ENCODE assay signal across 12 cellular contexts in genomic region chr1:16075337-16076002, GRCh38. TPM values are rescaled to one million over a fixed set of nuclear protein-coding genes. Genes with fewer than 3 reads are reported as not detected.
DNase-seq lines count a peak whose midpoint lies in the region; ATAC-seq, FAIRE-seq and TF ChIP-seq lines count a peak whose summit lies in the region.
"Had no signal": no experiment of that assay in that cellular context is flagged by ENCODE, and none has a peak within 500 bp of the region (broad histone marks: within the 10 kb centered on the region; RNA-seq: fewer than 3 reads in every experiment).

No MANE protein-coding gene starts in this region.

- H3K9me1 ChIP-seq in endothelial cell of umbilical vein (replicated peaks; ENCODE audit: control insufficient read depth, extremely low read depth, insufficient read depth, low read length): no peaks in the 10 kb centered on the region

- POLR2A ChIA-PET in A549 (lab: Yijun Ruan, JAX) (interaction anchor here (0.6 to 1.3 kb wide), 3 partner anchors 81 to 142 kb away, joined by 3 to 5 read pairs (median 3); partner anchors contain the start of gene EPHA2), endothelial cell of umbilical vein (lab: Charles Lee) (interaction anchor here (0.7 kb wide), 1 partner anchor 320 kb away, joined by 5 read pairs; no protein-coding TSS in a partner anchor)

- WGBS in A549 (ENCODE audit: missing lambda C conversion rate): 66% methylated on average over 11 of the region's 11 CpGs

- no peak overlapping the region for H3K27ac Mint-ChIP-seq in nephron progenitor cell
- H3K27ac Mint-ChIP-seq: activated naive CD4-positive, alpha-beta T cell treated with anti-CD3 and anti-CD28 coated beads, Interleukin-2, amount 50 U/mL, for 24 hours had no signal

- H3K27me3 Mint-ChIP-seq in nephron progenitor cell (ENCODE audit: low read depth, poor library complexity): peaks cover 50% of the 10 kb centered on the region

- no peak overlapping the region for H3K4me3 ChIP-seq in A549
- H3K4me3 ChIP-seq in endothelial cell of umbilical vein (replicated peaks in 1 of 3; ENCODE audit: insufficient read depth in 1 of 3, low read depth in 1 of 3, low read length in 3 of 3): no peak overlapping the region

- H3K9me3 Mint-ChIP-seq in nephron progenitor cell: no peaks in the 10 kb centered on the region
- H3K9me3 Mint-ChIP-seq: activated naive CD4-positive, alpha-beta T cell treated with anti-CD3 and anti-CD28 coated beads, Interleukin-2, amount 50 U/mL, for 24 hours had no signal

- H3K9me3 ChIP-seq in A549 (no peaks in the 10 kb centered on the region), endothelial cell of umbilical vein (replicated peaks; ENCODE audit: control insufficient read depth, insufficient read depth, low read length) (no peaks in the 10 kb centered on the region)

- dilution Hi-C loops in endothelial cell of umbilical vein (cut with MboI; ENCODE audit: extremely low pct_ligation_motif_present, low sequenced_read_pairs): no loop called here

- H3K4me1 ChIP-seq in A549 (peaks cover 60% of the 10 kb centered on the region), endothelial cell of umbilical vein (ENCODE audit: control insufficient read depth, extremely low read depth, insufficient read depth, low read length) (peaks cover 13% of the 10 kb centered on the region)

- TF ChIP-seq EP300 in A549 (IDR thresholded peaks at IDR 0.05): no peak

- no peak for TF ChIP-seq RAD21 in A549 (conservative IDR thresholded peaks at IDR 0.05 in 1 of 2, IDR thresholded peaks at IDR 0.05 in 1 of 2)

- no peak for TF ChIP-seq CTCF in A549 (IDR thresholded peaks at IDR 0.05)
- no peak for TF ChIP-seq CTCF in endothelial cell of umbilical vein (IDR thresholded peaks at IDR 0.05; ENCODE audit: extremely low read depth in 1 of 2, insufficient read depth in 1 of 2, low read depth in 1 of 2, low read length in 2 of 2)
- no peak for TF ChIP-seq CTCF in nephron progenitor cell (IDR thresholded peaks at IDR 0.05)

- DNase-seq in A549 (ENCODE audit: low read depth in 1 of 2, low spot score in 1 of 2) (no peak), HT1080 (ENCODE audit: low read depth) (peak; percentile 69), endothelial cell of umbilical vein (ENCODE audit: low read depth, low spot score) (no peak), myocyte (ENCODE audit: low read depth) (peak; percentile 66), superior temporal gyrus (ENCODE audit: extremely low spot score) (no peak), nephron progenitor cell (no peak)

- no peaks in the 10 kb centered on the region for H4K20me1 ChIP-seq in endothelial cell of umbilical vein (replicated peaks; ENCODE audit: control insufficient read depth, extremely low read depth, insufficient read depth, low read length)

- ATAC-seq in A549 (no peak), GM19395 (IDR thresholded peaks at IDR 0.05; ENCODE audit: unreplicated experiment) (no peak), GM21529 (IDR thresholded peaks at IDR 0.05; ENCODE audit: unreplicated experiment) (no peak)

- TF ChIP-seq POLR2A in A549 (IDR thresholded peaks at IDR 0.05; ENCODE audit: low read length) (no peak), endothelial cell of umbilical vein (IDR thresholded peaks at IDR 0.05; ENCODE audit: low read depth, low read length) (no peak)

- FAIRE-seq in A549 (lab: Jason Lieb, UNC) (no peak), endothelial cell of umbilical vein (lab: Jason Lieb, UNC) (no peak)

- CTCF ChIA-PET in A549 (lab: Yijun Ruan, JAX): interaction anchor here (3.2 to 12.5 kb wide), 3 partner anchors 75 to 168 kb away, joined by 17 to 222 read pairs (median 107); partner anchors contain the start of gene EPHA2
- CTCF ChIA-PET in endothelial cell of umbilical vein (lab: Charles Lee): interaction anchor here (0.7 to 13.2 kb wide), 3 partner anchors 49 to 169 kb away, joined by 3 to 179 read pairs (median 3); no protein-coding TSS in a partner anchor

- H3K4me2 ChIP-seq in A549 (peak overlapping the region; percentile 79), endothelial cell of umbilical vein (ENCODE audit: insufficient read depth, low read length) (no peak overlapping the region)

- H3K27me3 ChIP-seq in endothelial cell of umbilical vein (ENCODE audit: control insufficient read depth in 2 of 2, insufficient read depth in 2 of 2, low read length in 2 of 2): no peaks in the 10 kb centered on the region

- H3K4me1 Mint-ChIP-seq in nephron progenitor cell: peaks cover 30% of the 10 kb centered on the region

- H3K4me3 Mint-ChIP-seq in nephron progenitor cell: no peak overlapping the region
- H3K4me3 Mint-ChIP-seq: activated naive CD4-positive, alpha-beta T cell treated with anti-CD3 and anti-CD28 coated beads, Interleukin-2, amount 50 U/mL, for 24 hours had no signal

- H3K9ac ChIP-seq in endothelial cell of umbilical vein (replicated peaks; ENCODE audit: extremely low read depth, insufficient read depth, low read length): no peak overlapping the region

- peak overlapping the region; percentile 40 for H2AFZ ChIP-seq in endothelial cell of umbilical vein (ENCODE audit: low read depth, low read length)

- no peaks in the 10 kb centered on the region for H3K79me2 ChIP-seq in endothelial cell of umbilical vein (ENCODE audit: control insufficient read depth, insufficient read depth, low read length)

- no peaks in the 10 kb centered on the region for H3K36me3 Mint-ChIP-seq in nephron progenitor cell (ENCODE audit: low read depth)
- H3K36me3 Mint-ChIP-seq: activated naive CD4-positive, alpha-beta T cell treated with anti-CD3 and anti-CD28 coated beads, Interleukin-2, amount 50 U/mL, for 24 hours had no signal

- BruUV-seq in endothelial cell of umbilical vein (replicated peaks; lab: Mats Ljungman, UMichigan): TSS peak; percentile 87

- H3K27ac ChIP-seq in A549 (peak overlapping the region; percentile 95 to 100), endothelial cell of umbilical vein (ENCODE audit: insufficient read depth, low read depth, low read length) (peak overlapping the region; percentile 38)

- no peaks in the 10 kb centered on the region for H3K36me3 ChIP-seq in endothelial cell of umbilical vein (ENCODE audit: control insufficient read depth in 2 of 2, extremely low read depth in 1 of 2, insufficient read depth in 2 of 2, low read length in 2 of 2)

- intact Hi-C loops in endothelial cell of umbilical vein (cut with micrococcal nuclease): no loop called here

RNA-seq across cellular contexts. Expression of gene FAM131C, which starts 2.0 kb away (rescaled TPM):
- polyA plus RNA-seq in A549 (2011; rRNA removed) (2.3 and 2.9 TPM in 2 replicates), A549 (2017; fragmentation: RNase III; extraction: RNeasy Plus Mini Kit Qiagen cat#74134 plus additional on column Dnase treatment) (5.9 to 6.7 TPM (median 6.3 TPM) in 3 replicates), endothelial cell of umbilical vein (0.23 and 0.32 TPM in 2 replicates)
- 6.0 and 9.1 TPM in 2 replicates for polyA plus RNA-seq in A549 (2012; cell fraction: cytosol; rRNA removed)
- polyA plus RNA-seq in A549 (2012; cell fraction: nucleus; rRNA removed): 5.6 and 8.7 TPM in 2 replicates
- polyA minus RNA-seq in A549 (2011; rRNA and poly(A)+ RNA removed): 6.3 and 8.5 TPM in 2 replicates
- 0.30 and 2.1 TPM in 2 replicates for total RNA-seq in HT1080 (2014; rRNA removed; shearing (Covaris generic))
- 3.5 and 3.6 TPM in 2 replicates for polyA plus RNA-seq in HT1080 (2015; cell fraction: cytosol; rRNA removed)
- 0.79 and 1.2 TPM in 2 replicates for polyA plus RNA-seq in HT1080 (2015; cell fraction: nucleus; rRNA removed)
- total RNA-seq in endothelial cell of umbilical vein (0.44 TPM in 1 of 2 replicates, not detected in the other), myocyte (not detected in 2 replicates)
- polyA plus RNA-seq in endothelial cell of umbilical vein (2011; cell fraction: cytosol; rRNA removed): 0.17 and 0.23 TPM in 2 replicates
- polyA plus RNA-seq in endothelial cell of umbilical vein (2011; cell fraction: nucleus; rRNA removed): 0.13 and 0.25 TPM in 2 replicates
- polyA plus RNA-seq in endothelial cell of umbilical vein (2012): 0.70 and 1.3 TPM in 2 replicates
- not detected in 2 replicates for polyA minus RNA-seq in endothelial cell of umbilical vein
- 1.3 TPM for polyA minus RNA-seq in endothelial cell of umbilical vein (2011; cell fraction: cytosol; rRNA and poly(A)+ RNA removed)
- not detected in 2 replicates for polyA minus RNA-seq in endothelial cell of umbilical vein (2011; cell fraction: nucleus; rRNA and poly(A)+ RNA removed)
- 0.30 TPM for polyA plus RNA-seq in myocyte (2012)
- total RNA-seq: skeletal muscle tissue had no signal

RNA-seq across cellular contexts. Expression of gene CLCNKB, which starts 31.9 kb away (rescaled TPM):
- polyA plus RNA-seq in A549 (2011; rRNA removed) (0.11 and 0.14 TPM in 2 replicates), A549 (2017; fragmentation: RNase III; extraction: RNeasy Plus Mini Kit Qiagen cat#74134 plus additional on column Dnase treatment) (0.07 to 0.18 TPM (median 0.08 TPM) in 3 replicates), endothelial cell of umbilical vein (0.18 and 0.40 TPM in 2 replicates)
- 0.04 and 0.07 TPM in 2 replicates for polyA plus RNA-seq in A549 (2012; cell fraction: cytosol; rRNA removed)
- polyA plus RNA-seq in A549 (2012; cell fraction: nucleus; rRNA removed): 0.39 and 0.41 TPM in 2 replicates
- not detected in 2 replicates for polyA minus RNA-seq in A549 (2011; rRNA and poly(A)+ RNA removed)
- not detected in 2 replicates for total RNA-seq in HT1080 (2014; rRNA removed; shearing (Covaris generic))
- polyA plus RNA-seq in HT1080 (2015; cell fraction: cytosol; rRNA removed): not detected in 2 replicates
- 0.22 TPM in 1 of 2 replicates, not detected in the other for polyA plus RNA-seq in HT1080 (2015; cell fraction: nucleus; rRNA removed)
- total RNA-seq in endothelial cell of umbilical vein (not detected in 2 replicates), myocyte (not detected in 2 replicates)
- 0.10 TPM in 2 replicates for polyA plus RNA-seq in endothelial cell of umbilical vein (2011; cell fraction: cytosol; rRNA removed)
- polyA plus RNA-seq in endothelial cell of umbilical vein (2011; cell fraction: nucleus; rRNA removed): 0.53 and 0.60 TPM in 2 replicates
- polyA plus RNA-seq in endothelial cell of umbilical vein (2012): not detected in 2 replicates
- polyA minus RNA-seq in endothelial cell of umbilical vein: 1.2 TPM in 1 of 2 replicates, not detected in the other
- not detected for polyA minus RNA-seq in endothelial cell of umbilical vein (2011; cell fraction: cytosol; rRNA and poly(A)+ RNA removed)
- polyA minus RNA-seq in endothelial cell of umbilical vein (2011; cell fraction: nucleus; rRNA and poly(A)+ RNA removed): not detected in 2 replicates
- polyA plus RNA-seq in myocyte (2012): 0.18 TPM
- total RNA-seq: skeletal muscle tissue had no signal

RNA-seq across cellular contexts. Expression of gene CLCNKA, which starts 53.6 kb away (rescaled TPM):
- not detected in 2 replicates for polyA plus RNA-seq in A549 (2011; rRNA removed)
- 0.01 TPM in 1 of 2 replicates, not detected in the other for polyA plus RNA-seq in A549 (2012; cell fraction: cytosol; rRNA removed)
- 0.12 and 0.26 TPM in 2 replicates for polyA plus RNA-seq in A549 (2012; cell fraction: nucleus; rRNA removed)
- 0.05 to 0.07 TPM (median 0.06 TPM) in 3 replicates for polyA plus RNA-seq in A549 (2017; fragmentation: RNase III; extraction: RNeasy Plus Mini Kit Qiagen cat#74134 plus additional on column Dnase treatment)
- not detected in 2 replicates for polyA minus RNA-seq in A549 (2011; rRNA and poly(A)+ RNA removed)
- not detected in 2 replicates for total RNA-seq in HT1080 (2014; rRNA removed; shearing (Covaris generic))
- not detected in 2 replicates for polyA plus RNA-seq in HT1080 (2015; cell fraction: cytosol; rRNA removed)
- not detected in 2 replicates for polyA plus RNA-seq in HT1080 (2015; cell fraction: nucleus; rRNA removed)
- total RNA-seq in endothelial cell of umbilical vein: not detected in 2 replicates
- not detected in 2 replicates for polyA plus RNA-seq in endothelial cell of umbilical vein
- not detected in 2 replicates for polyA plus RNA-seq in endothelial cell of umbilical vein (2011; cell fraction: cytosol; rRNA removed)
- 0.17 TPM in 1 of 2 replicates, not detected in the other for polyA plus RNA-seq in endothelial cell of umbilical vein (2011; cell fraction: nucleus; rRNA removed)
- polyA plus RNA-seq in endothelial cell of umbilical vein (2012): not detected in 2 replicates
- polyA minus RNA-seq in endothelial cell of umbilical vein: not detected in 2 replicates
- polyA minus RNA-seq in endothelial cell of umbilical vein (2011; cell fraction: cytosol; rRNA and poly(A)+ RNA removed): not detected
- not detected in 2 replicates for polyA minus RNA-seq in endothelial cell of umbilical vein (2011; cell fraction: nucleus; rRNA and poly(A)+ RNA removed)
- total RNA-seq in myocyte: 0.05 TPM in 1 of 2 replicates, not detected in the other
- 0.06 TPM for polyA plus RNA-seq in myocyte (2012)
- total RNA-seq: kidney epithelial cell, SK-MEL-5 had no signal

RNA-seq across cellular contexts. Expression of gene HSPB7, which starts 57.6 kb away (rescaled TPM):
- polyA plus RNA-seq in A549 (2011; rRNA removed) (not detected in 2 replicates), A549 (2017; fragmentation: RNase III; extraction: RNeasy Plus Mini Kit Qiagen cat#74134 plus additional on column Dnase treatment) (not detected in 3 replicates), endothelial cell of umbilical vein (not detected in 2 replicates)
- not detected in 2 replicates for polyA plus RNA-seq in A549 (2012; cell fraction: cytosol; rRNA removed)
- not detected in 2 replicates for polyA plus RNA-seq in A549 (2012; cell fraction: nucleus; rRNA removed)
- not detected in 2 replicates for polyA minus RNA-seq in A549 (2011; rRNA and poly(A)+ RNA removed)
- total RNA-seq in HT1080 (2014; rRNA removed; shearing (Covaris generic)): not detected in 2 replicates
- not detected in 2 replicates for polyA plus RNA-seq in HT1080 (2015; cell fraction: cytosol; rRNA removed)
- polyA plus RNA-seq in HT1080 (2015; cell fraction: nucleus; rRNA removed): not detected in 2 replicates
- total RNA-seq in endothelial cell of umbilical vein (not detected in 2 replicates), myocyte (38.7 and 94.0 TPM in 2 replicates)
- not detected in 2 replicates for polyA plus RNA-seq in endothelial cell of umbilical vein (2011; cell fraction: cytosol; rRNA removed)
- polyA plus RNA-seq in endothelial cell of umbilical vein (2011; cell fraction: nucleus; rRNA removed): not detected in 2 replicates
- polyA plus RNA-seq in endothelial cell of umbilical vein (2012): not detected in 2 replicates
- polyA minus RNA-seq in endothelial cell of umbilical vein: not detected in 2 replicates
- 0.51 TPM for polyA minus RNA-seq in endothelial cell of umbilical vein (2011; cell fraction: cytosol; rRNA and poly(A)+ RNA removed)
- not detected in 2 replicates for polyA minus RNA-seq in endothelial cell of umbilical vein (2011; cell fraction: nucleus; rRNA and poly(A)+ RNA removed)
- 95.5 TPM for polyA plus RNA-seq in myocyte (2012)
- total RNA-seq: kidney epithelial cell had no signal

Comparison
In these comparisons a context has a peak if more than half of its experiments do, and no peak if none do; other contexts are left out.
1. DNase-seq: peak in HT1080 (single experiment) and myocyte (single experiment); none in A549 (0 of 2), endothelial cell of umbilical vein (single experiment), superior temporal gyrus (single experiment) and nephron progenitor cell (single experiment).